Comparison of ENCODE assay signal across 37 cellular contexts in genomic region chr20:60126975-60127374, GRCh38.
"Had no signal": no experiment of that assay in that cellular context is flagged by ENCODE, and none has a peak within 500 bp of the region (broad histone marks: within the 10 kb centered on the region; RNA-seq: fewer than 3 reads in every experiment).

No MANE protein-coding gene starts in this region.

- H3K4me3 ChIP-seq: ascending aorta, cardiac muscle cell had no signal

- H3K9me3 ChIP-seq: ascending aorta had no signal

- ATAC-seq: activated CD8-positive, alpha-beta memory T cell treated with anti-CD3 and anti-CD28 coated beads, Interleukin-2, amount 10 ng/mL, durations not matched to agents 7 days and 5 days; activated CD8-positive, alpha-beta T cell treated with anti-CD3 and anti-CD28 coated beads, Interleukin-2, amount 10 ng/mL, durations not matched to agents 7 days and 5 days; activated naive CD8-positive, alpha-beta T cell treated with anti-CD3 and anti-CD28 coated beads, Interleukin-2, amount 50 U/mL, for 24 hours had no signal

- H3K4me1 Mint-ChIP-seq: activated B cell treated with CpG ODN at 0.5 μM for 24 hours; activated CD4-positive, alpha-beta T cell treated with anti-CD3 and anti-CD28 coated beads, Interleukin-2, amount 10 ng/mL, durations not matched to agents 24 days and 14 days; activated CD8-positive, alpha-beta memory T cell treated with anti-CD3 and anti-CD28 coated beads, Interleukin-2, amount 10 ng/mL, durations not matched to agents 7 days and 5 days; activated naive CD4-positive, alpha-beta T cell treated with anti-CD3 and anti-CD28 coated beads, Interleukin-2, amount 10 ng/mL, durations not matched to agents 7 days and 5 days; activated naive CD4-positive, alpha-beta T cell treated with anti-CD3 and anti-CD28 coated beads, Interleukin-2, amount 50 U/mL, for 24 hours; activated naive CD8-positive, alpha-beta T cell treated with anti-CD3 and anti-CD28 coated beads, Interleukin-2, amount 50 U/mL, for 24 hours; central memory CD8-positive, alpha-beta T cell had no signal

- H3K36me3 Mint-ChIP-seq: activated CD8-positive, alpha-beta memory T cell treated with anti-CD3 and anti-CD28 coated beads, Interleukin-2, amount 10 ng/mL, durations not matched to agents 7 days and 5 days; activated naive CD4-positive, alpha-beta T cell treated with anti-CD3 and anti-CD28 coated beads, Interleukin-2, amount 10 ng/mL, durations not matched to agents 7 days and 5 days; activated naive CD4-positive, alpha-beta T cell treated with anti-CD3 and anti-CD28 coated beads, Interleukin-2, amount 50 U/mL, for 24 hours; activated naive CD8-positive, alpha-beta T cell; activated naive CD8-positive, alpha-beta T cell treated with anti-CD3 and anti-CD28 coated beads, Interleukin-2, amount 10 ng/mL, durations not matched to agents 7 days and 5 days; brain had no signal

- H3K9me3 Mint-ChIP-seq: activated B cell treated with CpG ODN at 0.5 μM for 24 hours; activated CD4-positive, alpha-beta memory T cell treated with anti-CD3 and anti-CD28 coated beads, Interleukin-2, amount 10 ng/mL, durations not matched to agents 7 days and 5 days; activated CD4-positive, alpha-beta T cell treated with anti-CD3 and anti-CD28 coated beads, Interleukin-2, amount 10 ng/mL, durations not matched to agents 24 days and 14 days; activated naive CD4-positive, alpha-beta T cell treated with anti-CD3 and anti-CD28 coated beads, Interleukin-2, amount 10 ng/mL, durations not matched to agents 7 days and 5 days; activated naive CD4-positive, alpha-beta T cell treated with anti-CD3 and anti-CD28 coated beads, Interleukin-2, amount 50 U/mL, for 24 hours; activated naive CD8-positive, alpha-beta T cell treated with anti-CD3 and anti-CD28 coated beads, Interleukin-2, amount 10 ng/mL, durations not matched to agents 7 days and 5 days; activated naive CD8-positive, alpha-beta T cell treated with anti-CD3 and anti-CD28 coated beads, Interleukin-2, amount 50 U/mL, for 24 hours; activated T-cell treated with anti-CD3 and anti-CD28 coated beads, Interleukin-2, amount 50 U/mL, for 24 hours; activated T-helper 2 cell treated with anti-CD3 and anti-CD28 coated beads, Interferon-gamma antibody, Interleukin-2, Interleukin-4, amounts not matched to agents 10 μg/mL and 5 μg/mL and 100 μg/mL, durations not matched to agents 14 hours and 24 hours and 36 hours; brain; central memory CD8-positive, alpha-beta T cell; T-helper 1 cell treated with Interleukin-12 subunit alpha and Interleukin-12 subunit beta and Interleukin-4 antibody, amounts not matched to agents 30 μg/mL and 1 μg/mL, for 36 hours; T-helper 2 cell treated with Interferon-gamma antibody and Interleukin-4, amounts not matched to agents 5 μg/mL and 100 μg/mL, for 36 hours had no signal

- H3K4me3 Mint-ChIP-seq: activated B cell treated with CpG ODN at 0.5 μM for 24 hours; activated CD4-positive, alpha-beta memory T cell treated with anti-CD3 and anti-CD28 coated beads, Interleukin-2, amount 10 ng/mL, durations not matched to agents 7 days and 5 days; activated CD4-positive, alpha-beta T cell treated with anti-CD3 and anti-CD28 coated beads, Interleukin-2, amount 10 ng/mL, durations not matched to agents 24 days and 14 days; activated CD8-positive, alpha-beta memory T cell treated with anti-CD3 and anti-CD28 coated beads, Interleukin-2, amount 10 ng/mL, durations not matched to agents 7 days and 5 days; activated CD8-positive, alpha-beta T cell treated with anti-CD3 and anti-CD28 coated beads, Interleukin-2, amount 10 ng/mL, durations not matched to agents 7 days and 5 days; activated naive CD4-positive, alpha-beta T cell treated with anti-CD3 and anti-CD28 coated beads, Interleukin-2, amount 10 ng/mL, durations not matched to agents 7 days and 5 days; activated naive CD4-positive, alpha-beta T cell treated with anti-CD3 and anti-CD28 coated beads, Interleukin-2, amount 50 U/mL, for 24 hours; activated naive CD8-positive, alpha-beta T cell; activated naive CD8-positive, alpha-beta T cell treated with anti-CD3 and anti-CD28 coated beads, Interleukin-2, amount 10 ng/mL, durations not matched to agents 7 days and 5 days; activated naive CD8-positive, alpha-beta T cell treated with anti-CD3 and anti-CD28 coated beads, Interleukin-2, amount 50 U/mL, for 24 hours; activated T-cell treated with anti-CD3 and anti-CD28 coated beads, Interleukin-2, amount 50 U/mL, for 24 hours; brain; central memory CD8-positive, alpha-beta T cell; T-helper 1 cell treated with Interleukin-12 subunit alpha and Interleukin-12 subunit beta and Interleukin-4 antibody, amounts not matched to agents 30 μg/mL and 1 μg/mL, for 36 hours; T-helper 2 cell treated with Interferon-gamma antibody and Interleukin-4, amounts not matched to agents 5 μg/mL and 100 μg/mL, for 36 hours had no signal

- FAIRE-seq: bronchial epithelial cell, TTC549 had no signal

- H3K27me3 Mint-ChIP-seq: activated CD4-positive, alpha-beta memory T cell treated with anti-CD3 and anti-CD28 coated beads, Interleukin-2, amount 10 ng/mL, durations not matched to agents 7 days and 5 days; activated naive CD8-positive, alpha-beta T cell treated with anti-CD3 and anti-CD28 coated beads, Interleukin-2, amount 50 U/mL, for 24 hours had no signal

- H3K27ac ChIP-seq: ascending aorta, cardiac muscle cell, VCaP had no signal

- H3K27ac Mint-ChIP-seq: activated B cell treated with CpG ODN at 0.5 μM for 24 hours; activated CD4-positive, alpha-beta memory T cell treated with anti-CD3 and anti-CD28 coated beads, Interleukin-2, amount 10 ng/mL, durations not matched to agents 7 days and 5 days; activated CD4-positive, alpha-beta T cell treated with anti-CD3 and anti-CD28 coated beads, Interleukin-2, amount 10 ng/mL, durations not matched to agents 24 days and 14 days; activated CD8-positive, alpha-beta memory T cell treated with anti-CD3 and anti-CD28 coated beads, Interleukin-2, amount 10 ng/mL, durations not matched to agents 7 days and 5 days; activated CD8-positive, alpha-beta T cell treated with anti-CD3 and anti-CD28 coated beads, Interleukin-2, amount 10 ng/mL, durations not matched to agents 7 days and 5 days; activated naive CD4-positive, alpha-beta T cell treated with anti-CD3 and anti-CD28 coated beads, Interleukin-2, amount 10 ng/mL, durations not matched to agents 7 days and 5 days; activated naive CD4-positive, alpha-beta T cell treated with anti-CD3 and anti-CD28 coated beads, Interleukin-2, amount 50 U/mL, for 24 hours; activated naive CD8-positive, alpha-beta T cell; activated naive CD8-positive, alpha-beta T cell treated with anti-CD3 and anti-CD28 coated beads, Interleukin-2, amount 10 ng/mL, durations not matched to agents 7 days and 5 days; activated naive CD8-positive, alpha-beta T cell treated with anti-CD3 and anti-CD28 coated beads, Interleukin-2, amount 50 U/mL, for 24 hours; activated T-cell treated with anti-CD3 and anti-CD28 coated beads, Interleukin-2, amount 50 U/mL, for 24 hours; activated T-helper 2 cell treated with anti-CD3 and anti-CD28 coated beads, Interferon-gamma antibody, Interleukin-2, Interleukin-4, amounts not matched to agents 10 μg/mL and 5 μg/mL and 100 μg/mL, durations not matched to agents 14 hours and 24 hours and 36 hours; brain; T-helper 1 cell treated with Interleukin-12 subunit alpha and Interleukin-12 subunit beta and Interleukin-4 antibody, amounts not matched to agents 30 μg/mL and 1 μg/mL, for 36 hours; T-helper 2 cell treated with Interferon-gamma antibody and Interleukin-4, amounts not matched to agents 5 μg/mL and 100 μg/mL, for 36 hours had no signal

- DNase-seq: activated B cell treated with CpG ODN at 0.5 μM for 24 hours; activated CD4-positive, alpha-beta memory T cell treated with anti-CD3 and anti-CD28 coated beads, Interleukin-2, amount 10 ng/mL, durations not matched to agents 7 days and 5 days; activated CD4-positive, alpha-beta T cell treated with anti-CD3 and anti-CD28 coated beads for 4 hours; activated CD4-positive, alpha-beta T cell treated with anti-CD3 and anti-CD28 coated beads, Interleukin-2, amount 10 ng/mL, durations not matched to agents 24 days and 14 days; activated CD4-positive, alpha-beta T cell treated with anti-CD3 and anti-CD28 coated beads, Interleukin-2, amount 50 U/mL, for 48 hours; activated CD4-positive, CD25-positive, alpha-beta regulatory T cell treated with anti-CD3 and anti-CD28 coated beads, Interleukin-2, amount 50 U/mL, for 72 hours; activated CD8-positive, alpha-beta memory T cell treated with anti-CD3 and anti-CD28 coated beads for 24 hours; activated CD8-positive, alpha-beta memory T cell treated with anti-CD3 and anti-CD28 coated beads, Interleukin-2, amount 10 ng/mL, durations not matched to agents 7 days and 5 days; activated CD8-positive, alpha-beta memory T cell treated with anti-CD3 and anti-CD28 coated beads, Interleukin-2, amount 50 U/mL, for 48 hours; activated CD8-positive, alpha-beta T cell treated with anti-CD3 and anti-CD28 coated beads, Interleukin-2, amount 10 ng/mL, durations not matched to agents 7 days and 5 days; activated effector memory CD4-positive, alpha-beta T cell treated with Interleukin-2 at 50 U/mL for 16 hours; activated gamma-delta T cell; activated naive CD4-positive, alpha-beta T cell treated with anti-CD3 and anti-CD28 coated beads, Interleukin-2, amount 10 ng/mL, durations not matched to agents 7 days and 5 days; activated naive CD4-positive, alpha-beta T cell treated with Interleukin-2 at 50 U/mL for 16 hours; activated naive CD8-positive, alpha-beta T cell treated with anti-CD3 and anti-CD28 coated beads, Interleukin-2, amount 10 ng/mL, durations not matched to agents 7 days and 5 days; activated naive CD8-positive, alpha-beta T cell treated with anti-CD3 and anti-CD28 coated beads, Interleukin-2, amount 50 U/mL, for 24 hours; activated T-cell treated with anti-CD3 and anti-CD28 coated beads, Interleukin-2, amount 50 U/mL, for 24 hours; activated T-cell treated with anti-CD3 and anti-CD28 coated beads, Interleukin-2, amount 50 U/mL, for 48 hours; amygdala; anterior cingulate cortex; caudate nucleus; cerebellar nuclear complex; T-helper 1 cell; T-helper 2 cell; T-helper 9 cell had no signal

- H3K4me1 ChIP-seq: ascending aorta had no signal

- H3K36me3 ChIP-seq: ascending aorta, cardiac muscle cell had no signal

- H3K27me3 ChIP-seq: ascending aorta, cardiac muscle cell had no signal
